1 cellular context compared by ENCODE assay signal in genomic region chr17:31008374-31009035, GRCh38.
TF ChIP-seq lines count a peak whose summit lies in the region.

No MANE protein-coding gene starts in this region.

TF ChIP-seq in HepG2, 621 proteins besides CTCF, POLR2A, EP300 and RAD21 (continued from another document and continues in another):
- TF ChIP-seq UBTF (CRISPR knock-in tag; IDR thresholded peaks at IDR 0.05): peak; percentile 89
- TF ChIP-seq ZNF574 (CRISPR knock-in tag; IDR thresholded peaks at IDR 0.05): peak; percentile 18; the same call in 1 of the 2 replicates
- no peak for TF ChIP-seq ZBTB26 (CRISPR knock-in tag; IDR thresholded peaks at IDR 0.05; ENCODE audit: borderline replicate concordance)
- peak; percentile 25; the same call in 1 of the 2 replicates for TF ChIP-seq ZNF274 (CRISPR knock-in tag; IDR thresholded peaks at IDR 0.05)
- TF ChIP-seq ZFX (CRISPR knock-in tag; IDR thresholded peaks at IDR 0.05; ENCODE audit: low read depth): peak; percentile 69
- no peak for TF ChIP-seq ARNTL (CRISPR knock-in tag; IDR thresholded peaks at IDR 0.05)
- no peak for TF ChIP-seq GATA4 (IDR thresholded peaks at IDR 0.05; ENCODE audit: borderline replicate concordance, low read depth)
- no peak for TF ChIP-seq HMG20B (CRISPR knock-in tag; conservative IDR thresholded peaks at IDR 0.05)
- TF ChIP-seq SALL2 (CRISPR knock-in tag; IDR thresholded peaks at IDR 0.05): 0 out of 2 replicates have a peak, but pooled peaks have one; percentile 33
- TF ChIP-seq NR2F2 (IDR thresholded peaks at IDR 0.05; ENCODE audit: borderline replicate concordance, low read depth): no peak
- TF ChIP-seq BRD4 (CRISPR knock-in tag; IDR thresholded peaks at IDR 0.05): no peak
- TF ChIP-seq PHF8 (CRISPR knock-in tag; IDR thresholded peaks at IDR 0.05): peak; percentile 60
- TF ChIP-seq ZNF318 (CRISPR knock-in tag; IDR thresholded peaks at IDR 0.05): no peak
- TF ChIP-seq GABPB1 (CRISPR knock-in tag; IDR thresholded peaks at IDR 0.05): peak; percentile 66; the same call in 1 of the 2 replicates
- 0 out of 2 replicates have a peak, but pooled peaks have one; percentile 35 for TF ChIP-seq ZNF547 (CRISPR knock-in tag; IDR thresholded peaks at IDR 0.05)
- TF ChIP-seq STAG1 (CRISPR knock-in tag; IDR thresholded peaks at IDR 0.05): no peak
- peak; percentile 51; the same call in 1 of the 2 replicates for TF ChIP-seq ZNF263 (CRISPR knock-in tag; IDR thresholded peaks at IDR 0.05)
- no peak for TF ChIP-seq ARHGAP35 (CRISPR knock-in tag; IDR thresholded peaks at IDR 0.05; ENCODE audit: borderline replicate concordance)
- no peak for TF ChIP-seq ZUFSP (CRISPR knock-in tag; IDR thresholded peaks at IDR 0.05; ENCODE audit: borderline replicate concordance)
- TF ChIP-seq WIZ (CRISPR knock-in tag; IDR thresholded peaks at IDR 0.05): no peak
- 0 out of 2 replicates have a peak, but pooled peaks have one; percentile 15 for TF ChIP-seq RXRA (CRISPR knock-in tag; IDR thresholded peaks at IDR 0.05)
- TF ChIP-seq NAIF1 (CRISPR knock-in tag; IDR thresholded peaks at IDR 0.05; ENCODE audit: borderline replicate concordance): peak; percentile 46; the same call in 1 of the 2 replicates
- TF ChIP-seq ZNF777 (CRISPR knock-in tag; IDR thresholded peaks at IDR 0.05): peak; percentile 91
- no peak for TF ChIP-seq MTF1 (CRISPR knock-in tag; IDR thresholded peaks at IDR 0.05)
- peak; percentile 29; the same call in 1 of the 2 replicates for TF ChIP-seq MYC (CRISPR knock-in tag; IDR thresholded peaks at IDR 0.05; ENCODE audit: borderline replicate concordance)
- TF ChIP-seq ZNF121 (CRISPR knock-in tag; IDR thresholded peaks at IDR 0.05): peak; percentile 30; the same call in 1 of the 2 replicates
- peak; percentile 98 for TF ChIP-seq HNRNPLL (IDR thresholded peaks at IDR 0.05; ENCODE audit: low read depth, low read length, poor library complexity, severe bottlenecking)
- no peak for TF ChIP-seq ZBTB10 (CRISPR knock-in tag; IDR thresholded peaks at IDR 0.05; ENCODE audit: borderline replicate concordance)
- peak; percentile 27; the same call in 1 of the 2 replicates for TF ChIP-seq ZGPAT (CRISPR knock-in tag; IDR thresholded peaks at IDR 0.05)
- no peak for TF ChIP-seq ZNF569 (CRISPR knock-in tag; IDR thresholded peaks at IDR 0.05; ENCODE audit: borderline replicate concordance)
- no peak for TF ChIP-seq ZBTB20 (CRISPR knock-in tag; IDR thresholded peaks at IDR 0.05; ENCODE audit: borderline replicate concordance, low read depth)
- peak; percentile 37; the same call in 1 of the 2 replicates for TF ChIP-seq ZNF770 (CRISPR knock-in tag; IDR thresholded peaks at IDR 0.05)
